21 cellular contexts compared by ENCODE assay signal in genomic region chr19:49710372-49710951, GRCh38. TPM values are rescaled to one million over a fixed set of nuclear protein-coding genes. Genes with fewer than 3 reads are reported as not detected.
DNase-seq lines count a peak whose midpoint lies in the region; ATAC-seq and TF ChIP-seq lines count a peak whose summit lies in the region.
"Had no signal": no experiment of that assay in that cellular context is flagged by ENCODE, and none has a peak within 500 bp of the region (broad histone marks: within the 10 kb centered on the region; RNA-seq: fewer than 3 reads in every experiment).

No MANE protein-coding gene starts in this region.

- H3K36me3 Mint-ChIP-seq in MCF 10A (ENCODE audit: insufficient read depth, unreplicated experiment): no peaks in the 10 kb centered on the region
- H3K36me3 Mint-ChIP-seq: CD4-positive, alpha-beta memory T cell; natural killer cell treated with Interleukin-12 subunit alpha and Interleukin-12 subunit beta and Interleukin-15 and Interleukin-18, amount 100 ng/mL, for 72 hours had no signal

- H3K27me3 ChIP-seq in mammary epithelial cell (ENCODE audit: insufficient read depth, low read length) (no peaks in the 10 kb centered on the region), RWPE2 (ENCODE audit: insufficient read depth, poor library complexity, severe bottlenecking) (no peaks in the 10 kb centered on the region)
- H3K27me3 ChIP-seq: ascending aorta, upper lobe of left lung had no signal

- WGBS in mammary epithelial cell (ENCODE audit: low coverage, missing lambda C conversion rate): 92% methylated on average over 17 of the region's 20 CpGs

- H2AFZ ChIP-seq in mammary epithelial cell (ENCODE audit: low read depth, low read length): no peak overlapping the region

- no peaks in the 10 kb centered on the region for H3K27me3 Mint-ChIP-seq in MCF 10A (ENCODE audit: insufficient read depth, unreplicated experiment)

- intact Hi-C loops in MCF 10A (cut with micrococcal nuclease) (no loop called here), mammary epithelial cell (cut with micrococcal nuclease) (no loop called here)

- no peaks in the 10 kb centered on the region for H3K9me3 ChIP-seq in mammary epithelial cell (replicated peaks; ENCODE audit: insufficient read depth, low read length)
- no peaks in the 10 kb centered on the region for H3K9me3 ChIP-seq in RWPE2 (ENCODE audit: severe bottlenecking)
- H3K9me3 ChIP-seq: ascending aorta, prostate gland, upper lobe of left lung had no signal

- H3K4me3 Mint-ChIP-seq in MCF 10A (ENCODE audit: unreplicated experiment): no peak overlapping the region
- H3K4me3 Mint-ChIP-seq: CD4-positive, alpha-beta memory T cell; natural killer cell treated with Interleukin-12 subunit alpha and Interleukin-12 subunit beta and Interleukin-15 and Interleukin-18, amount 100 ng/mL, for 72 hours had no signal

- peaks cover 15% of the 10 kb centered on the region for H3K9me3 Mint-ChIP-seq in MCF 10A (ENCODE audit: unreplicated experiment)
- H3K9me3 Mint-ChIP-seq: natural killer cell treated with Interleukin-12 subunit alpha and Interleukin-12 subunit beta and Interleukin-15 and Interleukin-18, amount 100 ng/mL, for 72 hours had no signal

- DNase-seq in MCF 10A (ENCODE audit: unreplicated experiment) (peak; percentile 48), mammary epithelial cell (no peak), RWPE2 (ENCODE audit: low spot score) (no peak), fibroblast of the aortic adventitia (ENCODE audit: low read depth) (peak; percentile 51), stromal cell of bone marrow (ENCODE audit: low read depth) (peak; percentile 78), NCI-H1105 (lab: John Stamatoyannopoulos, UW) (no peak), NCI-H146 treated with DMSO at 0.1 percent for 48 hours (lab: John Stamatoyannopoulos, UW; ENCODE audit: unreplicated experiment) (no peak)
- DNase-seq: 8988T; activated CD4-positive, alpha-beta T cell treated with anti-CD3 and anti-CD28 coated beads, Interleukin-2, amount 50 U/mL, for 1 hour; activated naive CD4-positive, alpha-beta T cell; CD4-positive, alpha-beta memory T cell; DMS79; glutamatergic neuron; NCI-H2081 treated with DMSO at 0.1 percent for 48 hours; NCI-H524 treated with DMSO at 0.1 percent for 48 hours; upper lobe of left lung had no signal

- no peaks in the 10 kb centered on the region for H3K4me1 Mint-ChIP-seq in MCF 10A (ENCODE audit: insufficient read depth, unreplicated experiment)

- H3K9ac ChIP-seq in mammary epithelial cell (ENCODE audit: insufficient read depth, low read length): no peak overlapping the region

- H3K4me1 ChIP-seq in mammary epithelial cell (ENCODE audit: insufficient read depth, low read length) (no peaks in the 10 kb centered on the region), RWPE2 (ENCODE audit: insufficient read depth, poor library complexity, severe bottlenecking) (no peaks in the 10 kb centered on the region)
- H3K4me1 ChIP-seq: ascending aorta, prostate gland, upper lobe of left lung had no signal

- no peaks in the 10 kb centered on the region for H3K79me2 ChIP-seq in mammary epithelial cell (ENCODE audit: insufficient read depth, low read length)

- CTCF ChIA-PET in MCF 10A (lab: Yijun Ruan, JAX): interaction anchor here (0.6 to 0.8 kb wide), 3 partner anchors 33 to 207 kb away, joined by 3 to 4 read pairs (median 4); no protein-coding TSS in a partner anchor
- CTCF ChIA-PET in mammary epithelial cell (lab: Charles Lee; ENCODE audit: low non-redundant PET): no interaction called here

- H3K4me3 ChIP-seq in mammary epithelial cell (replicated peaks in 1 of 3; ENCODE audit: insufficient read depth in 1 of 3, low read depth in 2 of 3, low read length in 3 of 3) (no peak overlapping the region), RWPE2 (ENCODE audit: severe bottlenecking) (no peak overlapping the region), fibroblast of the aortic adventitia (ENCODE audit: low read depth, low read length) (no peak overlapping the region)
- H3K4me3 ChIP-seq: ascending aorta, lung, prostate gland, upper lobe of left lung had no signal

- in situ Hi-C loops in mammary epithelial cell (cut with MboI; ENCODE audit: low sequenced_read_pairs in 2 of 2): no loop called here

- ATAC-seq in RWPE2 (ENCODE audit: low read depth): peak; percentile 26; the same call in 1 of the 3 replicates
- no peak for ATAC-seq in HG02588 (IDR thresholded peaks at IDR 0.05; ENCODE audit: unreplicated experiment)
- ATAC-seq: natural killer cell treated with Interleukin-12 subunit alpha and Interleukin-12 subunit beta and Interleukin-15 and Interleukin-18, amount 100 ng/mL, for 72 hours had no signal

- H3K36me3 ChIP-seq in mammary epithelial cell (ENCODE audit: insufficient read depth, low read length) (no peaks in the 10 kb centered on the region), RWPE2 (ENCODE audit: low read depth) (no peaks in the 10 kb centered on the region)
- H3K36me3 ChIP-seq: ascending aorta, prostate gland, upper lobe of left lung had no signal

- POLR2A ChIA-PET in MCF 10A (lab: Yijun Ruan, JAX): interaction anchor here (0.6 kb wide), 1 partner anchor 137 kb away, joined by 5 read pairs; no protein-coding TSS in a partner anchor

- dilution Hi-C loops in mammary epithelial cell (cut with HindIII; ENCODE audit: low sequenced_read_pairs): loop anchor here (10.0 kb wide), 1 partner anchor 104 kb away; the partner anchor contains the start of genes FUZ and MED25

- H3K27ac ChIP-seq in mammary epithelial cell (ENCODE audit: insufficient read depth, low read depth, low read length) (no peak overlapping the region), RWPE2 (ENCODE audit: poor library complexity, severe bottlenecking) (no peak overlapping the region)
- H3K27ac ChIP-seq: ascending aorta, prostate gland, upper lobe of left lung had no signal

- no peak overlapping the region for H3K27ac Mint-ChIP-seq in MCF 10A (ENCODE audit: low read depth, unreplicated experiment)

- no peak overlapping the region for H3K4me2 ChIP-seq in mammary epithelial cell (ENCODE audit: insufficient read depth, low read depth, low read length)

- BruUV-seq in MCF 10A (replicated peaks; lab: Mats Ljungman, UMichigan) (no TSS peak), mammary epithelial cell (replicated peaks; lab: Mats Ljungman, UMichigan) (no TSS peak)

- no peak for TF ChIP-seq CTCF in MCF 10A (IDR thresholded peaks at IDR 0.05; ENCODE audit: unreplicated experiment)
- no peak for TF ChIP-seq CTCF in mammary epithelial cell (conservative IDR thresholded peaks at IDR 0.05 in 1 of 2, IDR thresholded peaks at IDR 0.05 in 1 of 2; ENCODE audit: extremely low read depth in 1 of 2, insufficient read depth in 1 of 2, low read depth in 1 of 2, low read length in 2 of 2)
- no peak for TF ChIP-seq CTCF in RWPE2 (IDR thresholded peaks at IDR 0.05; ENCODE audit: poor library complexity, severe bottlenecking)
- no peak for TF ChIP-seq CTCF in fibroblast of the aortic adventitia (IDR thresholded peaks at IDR 0.05; ENCODE audit: insufficient read depth, low read length)

- H4K20me1 ChIP-seq in mammary epithelial cell (ENCODE audit: insufficient read depth, low read length): no peaks in the 10 kb centered on the region

RNA-seq across cellular contexts. Expression of gene CPT1C, which starts 19.5 kb away (rescaled TPM):
- total RNA-seq in MCF 10A (2022) (not detected in 2 replicates), mammary epithelial cell (under 1 TPM; 0.78 to 0.83 TPM), fibroblast of the aortic adventitia (ENCODE audit: low replicate concordance) (23.4 and 39.4 TPM in 2 replicates)
- polyA plus RNA-seq in mammary epithelial cell: 0.12 TPM
- polyA minus RNA-seq in mammary epithelial cell: not detected

RNA-seq across cellular contexts. Expression of gene ADM5, which starts 21.1 kb away (rescaled TPM):
- total RNA-seq in MCF 10A (2022) (1.8 and 2.9 TPM in 2 replicates), mammary epithelial cell (1 to 10 TPM in 1 of 2 donors, under 1 TPM in 1; 0.50 to 3.0 TPM), fibroblast of the aortic adventitia (ENCODE audit: low replicate concordance) (0.33 and 0.63 TPM in 2 replicates)
- polyA plus RNA-seq in mammary epithelial cell: 1.2 TPM
- 0.26 TPM for polyA minus RNA-seq in mammary epithelial cell

RNA-seq across cellular contexts. Expression of gene PRMT1, which starts 33.4 kb away (rescaled TPM):
- total RNA-seq in MCF 10A (2022): 236 and 304 TPM in 2 replicates
- total RNA-seq in mammary epithelial cell: 100 to 1,000 TPM; 173 to 194 TPM
- polyA plus RNA-seq in mammary epithelial cell: 383 TPM
- 226 TPM for polyA minus RNA-seq in mammary epithelial cell
- 32.5 and 164 TPM in 2 replicates for total RNA-seq in fibroblast of the aortic adventitia (ENCODE audit: low replicate concordance)

RNA-seq across cellular contexts. Expression of gene BCL2L12, which starts 44.7 kb away (rescaled TPM):
- total RNA-seq in MCF 10A (2022) (29.4 and 36.0 TPM in 2 replicates), mammary epithelial cell (10 to 100 TPM in 1 of 2 donors, 1 to 10 TPM in 1; 4.3 to 43.1 TPM), fibroblast of the aortic adventitia (ENCODE audit: low replicate concordance) (3.9 and 6.1 TPM in 2 replicates)
- polyA plus RNA-seq in mammary epithelial cell: 24.8 TPM
- polyA minus RNA-seq in mammary epithelial cell: 10.5 TPM

RNA-seq across cellular contexts. Expression of gene IRF3, which starts 44.8 kb away (rescaled TPM):
- total RNA-seq in MCF 10A (2022) (65.6 and 82.2 TPM in 2 replicates), mammary epithelial cell (10 to 100 TPM; 39.7 to 94.2 TPM), fibroblast of the aortic adventitia (ENCODE audit: low replicate concordance) (33.3 and 106 TPM in 2 replicates)
- polyA plus RNA-seq in mammary epithelial cell: 67.8 TPM
- polyA minus RNA-seq in mammary epithelial cell: 36.3 TPM

Comparison
In these comparisons a context has a peak if more than half of its experiments do, and no peak if none do; other contexts are left out.
1. DNase-seq: peak in MCF 10A (single experiment), fibroblast of the aortic adventitia (single experiment) and stromal cell of bone marrow (single experiment); none in mammary epithelial cell (single experiment), RWPE2 (single experiment), NCI-H1105 (single experiment) and NCI-H146 treated with DMSO at 0.1 percent for 48 hours (single experiment).
2. RNA of gene CPT1C, which starts 19.5 kb away (total RNA-seq): 23.4 to 39.4 TPM in fibroblast of the aortic adventitia; 0.78 to 0.83 TPM in mammary epithelial cell and not detected in MCF 10A; every median in the first group is over 10 times any median in the second.